14 cellular contexts compared by ENCODE assay signal in genomic region chr11:45457649-45458048, GRCh38.
A peak's percentile ranks its signal among the peaks of the same experiment; 100 is the strongest.
DNase-seq lines count a peak whose midpoint lies in the region; ATAC-seq and TF ChIP-seq lines count a peak whose summit lies in the region.
"Had no signal": no experiment of that assay in that cellular context is flagged by ENCODE, and none has a peak within 500 bp of the region (broad histone marks: within the 10 kb centered on the region; RNA-seq: fewer than 3 reads in every experiment).

No MANE protein-coding gene starts in this region.

- POLR2A ChIA-PET in AG04449 (lab: Yijun Ruan, JAX) = no interaction called here
- POLR2A ChIA-PET in RWPE1 (lab: Yijun Ruan, JAX; ENCODE audit: low non-redundant PET) = no interaction called here

- DNase-seq in AG04449 (ENCODE audit: low read depth, low spot score) = peak; percentile 60
- peak; percentile 1 for DNase-seq in HCEC 1CT
- DNase-seq in RWPE1 (ENCODE audit: low spot score) = peak; percentile 30
- DNase-seq in fibroblast of pulmonary artery (ENCODE audit: low read depth) = peak; percentile 95
- DNase-seq in stimulated activated CD4-positive, alpha-beta T cell treated with anti-CD3 and anti-CD28 coated beads, Interleukin-2, amount 100 ng/mL, for 48 hours = no peak
- no peak for DNase-seq in vagina (ENCODE audit: extremely low spot score in 2 of 2)
- no peak for DNase-seq in hippocampal formation (lab: John Stamatoyannopoulos, UW)
- DNase-seq: ACHN; activated naive CD8-positive, alpha-beta T cell treated with anti-CD3 and anti-CD28 coated beads, Interleukin-2, amount 10 ng/mL, durations not matched to agents 7 days and 5 days; heart left ventricle; NCI-H1092; NCI-H446; pancreas had no signal

- H3K4me3 ChIP-seq in AG04449 (ENCODE audit: low read depth, low read length) (no peak overlapping the region), fibroblast of pulmonary artery (replicated peaks; ENCODE audit: low read depth, low read length) (no peak overlapping the region), vagina (no peak overlapping the region)
- H3K4me3 ChIP-seq: heart left ventricle, pancreas had no signal

- H3K9me3 ChIP-seq in vagina = no peaks in the 10 kb centered on the region
- H3K9me3 ChIP-seq: heart left ventricle, pancreas had no signal

- ATAC-seq in GM18858 (IDR thresholded peaks at IDR 0.05; ENCODE audit: unreplicated experiment) = no peak
- ATAC-seq: heart left ventricle had no signal

- no peaks in the 10 kb centered on the region for H3K4me1 ChIP-seq in vagina
- H3K4me1 ChIP-seq: heart left ventricle, pancreas had no signal

- H3K27me3 ChIP-seq in vagina = no peaks in the 10 kb centered on the region
- H3K27me3 ChIP-seq: pancreas had no signal

- TF ChIP-seq POLR2A in vagina (IDR thresholded peaks at IDR 0.05) = no peak

- CTCF ChIA-PET in AG04449 (lab: Yijun Ruan, JAX) = no interaction called here
- CTCF ChIA-PET in RWPE1 (lab: Yijun Ruan, JAX) = interaction anchor here (0.6 kb wide), 1 partner anchor 85 kb away, joined by 3 read pairs; no protein-coding TSS in a partner anchor

- TF ChIP-seq CTCF in AG04449 (IDR thresholded peaks at IDR 0.05; ENCODE audit: insufficient read depth, low read length, missing control alignments) (no peak), RWPE1 (conservative IDR thresholded peaks at IDR 0.05; ENCODE audit: low read depth) (no peak), fibroblast of pulmonary artery (IDR thresholded peaks at IDR 0.05; ENCODE audit: low read length, missing control alignments) (no peak), vagina (IDR thresholded peaks at IDR 0.05) (no peak)

- H3K27ac ChIP-seq in RWPE1 (no peak overlapping the region), vagina (no peak overlapping the region)
- H3K27ac ChIP-seq: heart left ventricle, pancreas had no signal

- intact Hi-C loops in vagina (cut with DNase I) = no loop called here

- H3K36me3 ChIP-seq in vagina = no peaks in the 10 kb centered on the region
- H3K36me3 ChIP-seq: heart left ventricle, pancreas had no signal

Comparison
In these comparisons a context has a peak if more than half of its experiments do, and no peak if none do; other contexts are left out.
1. DNase-seq: peak in AG04449 (single experiment), HCEC 1CT (single experiment), RWPE1 (single experiment) and fibroblast of pulmonary artery (single experiment); none in stimulated activated CD4-positive, alpha-beta T cell treated with anti-CD3 and anti-CD28 coated beads, Interleukin-2, amount 100 ng/mL, for 48 hours (0 of 2), vagina (0 of 2) and hippocampal formation (0 of 2).